Comparison of ENCODE assay signal across 28 cellular contexts in genomic region chr13:33875658-33876401, GRCh38. TPM values are rescaled to one million over a fixed set of nuclear protein-coding genes. Genes with fewer than 3 reads are reported as not detected.
DNase-seq lines count a peak whose midpoint lies in the region; ATAC-seq, FAIRE-seq and TF ChIP-seq lines count a peak whose summit lies in the region.
"Had no signal": no experiment of that assay in that cellular context is flagged by ENCODE, and none has a peak within 500 bp of the region (broad histone marks: within the 10 kb centered on the region; RNA-seq: fewer than 3 reads in every experiment).

No MANE protein-coding gene starts in this region.

- H3K27ac ChIP-seq in left ventricle myocardium inferior (replicated peaks) (no peak overlapping the region), transverse colon (no peak overlapping the region)
- H3K27ac ChIP-seq in CD4-positive, alpha-beta memory T cell (ENCODE audit: low read depth, low read length): no peak overlapping the region
- H3K27ac ChIP-seq: HL-60, PC-9, SK-N-MC had no signal

- TF ChIP-seq EP300 in transverse colon (IDR thresholded peaks at IDR 0.05; ENCODE audit: low read depth): no peak

- H3K4me3 ChIP-seq in left ventricle myocardium inferior: no peak overlapping the region
- H3K4me3 ChIP-seq in bronchial epithelial cell (ENCODE audit: low read depth, low read length): no peak overlapping the region
- H3K4me3 ChIP-seq in CD4-positive, alpha-beta memory T cell (ENCODE audit: low read length in 2 of 2): no peak overlapping the region
- H3K4me3 ChIP-seq in transverse colon: no peak overlapping the region
- H3K4me3 ChIP-seq: PC-9, SK-N-MC had no signal

- in situ Hi-C loops in transverse colon (cut with MboI; ENCODE audit: low pct_ligation_motif_present in 1 of 4, low pct_unique_long_range_greater_than_20kb in 1 of 4, low sequenced_read_pairs in 3 of 4): no loop called here

- DNase-seq in Right ventricle myocardium inferior (ENCODE audit: missing footprints) (no peak), left ventricle myocardium inferior (no peak), NCI-H146 (lab: John Stamatoyannopoulos, UW) (peak; percentile 59), bronchial epithelial cell (ENCODE audit: low read depth) (no peak), myocyte (ENCODE audit: low read depth) (peak; percentile 34), NCI-H1105 (lab: John Stamatoyannopoulos, UW) (no peak), transverse colon (no peak)
- no peak for DNase-seq in CD4-positive, alpha-beta memory T cell
- DNase-seq: C1 segment of cervical spinal cord; CD8-positive, alpha-beta T cell; DMS 273 treated with DMSO at 0.1 percent for 48 hours; DMS79 treated with DMSO at 0.1 percent for 48 hours; Kasumi-1; MV-4-11; NCI-H1105 treated with DMSO at 0.1 percent for 48 hours; NCI-H1694; NCI-H2029 treated with DMSO at 0.1 percent for 48 hours; NCI-H2171 treated with DMSO at 0.1 percent for 48 hours; NCI-H524; NCI-H82; NK-92 treated with Interleukin-12 subunit alpha and Interleukin-12 subunit beta, amount 100 ng/mL, for 24 hours; PC-9; SHP77 treated with DMSO at 0.1 percent for 48 hours had no signal

- H3K4me1 ChIP-seq in left ventricle myocardium inferior (peaks cover 16% of the 10 kb centered on the region), transverse colon (no peaks in the 10 kb centered on the region)
- no peaks in the 10 kb centered on the region for H3K4me1 ChIP-seq in CD4-positive, alpha-beta memory T cell (ENCODE audit: insufficient read depth, low read length)

- peaks cover 0 to 2% (median 0%) of the 10 kb centered on the region in 4 donors for H3K4me1 Mint-ChIP-seq in CD4-positive, alpha-beta memory T cell

- peak; percentile 62 for ATAC-seq in Right ventricle myocardium inferior
- ATAC-seq: CD8-positive, alpha-beta T cell had no signal

- H3K9me3 ChIP-seq in left ventricle myocardium inferior (replicated peaks) (no peaks in the 10 kb centered on the region), transverse colon (no peaks in the 10 kb centered on the region)
- H3K9me3 ChIP-seq in CD4-positive, alpha-beta memory T cell (ENCODE audit: control insufficient read depth in 1 of 2, low read length in 2 of 2): no peaks in the 10 kb centered on the region

- peak; percentile 18 for FAIRE-seq in bronchial epithelial cell (lab: Jason Lieb, UNC)
- FAIRE-seq: GM12892, GM19239, H54 had no signal

- TF ChIP-seq CTCF in left ventricle myocardium inferior (IDR thresholded peaks at IDR 0.05; ENCODE audit: borderline replicate concordance): no peak
- TF ChIP-seq CTCF in bronchial epithelial cell (IDR thresholded peaks at IDR 0.05; ENCODE audit: insufficient read depth, low read length, severe bottlenecking): no peak
- no peak for TF ChIP-seq CTCF in transverse colon (IDR thresholded peaks at IDR 0.05)

- intact Hi-C loops in Right ventricle myocardium inferior (cut with DNase I): loop anchor here (1.0 kb wide), 1 partner anchor 24 kb away; no protein-coding TSS in a partner anchor
- intact Hi-C loops in left ventricle myocardium inferior (cut with micrococcal nuclease): no loop called here
- intact Hi-C loops in CD4-positive, alpha-beta memory T cell (cut with micrococcal nuclease): no loop called here
- intact Hi-C loops in transverse colon (cut with DNase I; ENCODE audit: low total_unique reads): no loop called here

- H3K36me3 ChIP-seq in left ventricle myocardium inferior (no peaks in the 10 kb centered on the region), bronchial epithelial cell (ENCODE audit: control insufficient read depth, insufficient read depth, low read length) (no peaks in the 10 kb centered on the region), transverse colon (no peaks in the 10 kb centered on the region)
- no peaks in the 10 kb centered on the region for H3K36me3 ChIP-seq in CD4-positive, alpha-beta memory T cell (ENCODE audit: insufficient read depth, low read length)

- H3K36me3 Mint-ChIP-seq in CD4-positive, alpha-beta memory T cell: no peaks in the 10 kb centered on the region
- H3K36me3 Mint-ChIP-seq: CD8-positive, alpha-beta T cell had no signal

- H3K4me3 Mint-ChIP-seq in CD4-positive, alpha-beta memory T cell: no peak overlapping the region
- H3K4me3 Mint-ChIP-seq: CD8-positive, alpha-beta T cell had no signal

- CTCF ChIA-PET in CD4-positive, alpha-beta memory T cell (lab: Charles Lee; ENCODE audit: partially characterized antibody): no interaction called here

- no peaks in the 10 kb centered on the region for H3K9me3 Mint-ChIP-seq in CD4-positive, alpha-beta memory T cell
- H3K9me3 Mint-ChIP-seq: CD8-positive, alpha-beta T cell had no signal

- 90 to 97% methylated on average over 7 to 10 of the region's 10 CpGs for WGBS in transverse colon (ENCODE audit: low coverage in 1 of 2), 2 donors

- no peak for TF ChIP-seq POLR2A in transverse colon (IDR thresholded peaks at IDR 0.05)

- POLR2A ChIA-PET in CD4-positive, alpha-beta memory T cell (lab: Charles Lee; ENCODE audit: partially characterized antibody): no interaction called here

- no peak overlapping the region for H3K27ac Mint-ChIP-seq in CD4-positive, alpha-beta memory T cell
- H3K27ac Mint-ChIP-seq: CD8-positive, alpha-beta T cell had no signal

- H3K27me3 ChIP-seq in left ventricle myocardium inferior (ENCODE audit: low read depth) (no peaks in the 10 kb centered on the region), bronchial epithelial cell (ENCODE audit: control insufficient read depth, insufficient read depth, low read length) (no peaks in the 10 kb centered on the region), transverse colon (no peaks in the 10 kb centered on the region)
- H3K27me3 ChIP-seq in CD4-positive, alpha-beta memory T cell (ENCODE audit: insufficient read depth, low read length): no peaks in the 10 kb centered on the region

- H3K27me3 Mint-ChIP-seq in CD4-positive, alpha-beta memory T cell: no peaks in the 10 kb centered on the region

RNA-seq across cellular contexts. Expression of gene RFC3, which starts 57.9 kb away (rescaled TPM):
- total RNA-seq in Right ventricle myocardium inferior (5.0 TPM), left ventricle myocardium inferior (4.2 TPM), bronchial epithelial cell (2.0 and 3.4 TPM in 2 replicates), myocyte (3.9 and 5.7 TPM in 2 replicates), transverse colon (10 to 100 TPM in 1 of 4 donors, 1 to 10 TPM in 2, not detected in 1; 3.3 to 62.5 (median 4.4) TPM)
- polyA plus RNA-seq in myocyte (2012): 1.5 TPM
- total RNA-seq in CD4-positive, alpha-beta memory T cell: 1 to 10 TPM; 4.9 to 5.1 TPM
- 1 to 10 TPM; 4.1 to 5.0 TPM for polyA plus RNA-seq in CD4-positive, alpha-beta memory T cell

Comparison
In these comparisons a context has a peak if more than half of its experiments do, and no peak if none do; other contexts are left out.
1. DNase-seq: peak in NCI-H146 (single experiment) and myocyte (single experiment); none in Right ventricle myocardium inferior (single experiment), left ventricle myocardium inferior (single experiment), bronchial epithelial cell (single experiment), NCI-H1105 (single experiment), CD4-positive, alpha-beta memory T cell (0 of 5) and transverse colon (single experiment).